19 cellular contexts compared by ENCODE assay signal in the genomic region with DNA sequence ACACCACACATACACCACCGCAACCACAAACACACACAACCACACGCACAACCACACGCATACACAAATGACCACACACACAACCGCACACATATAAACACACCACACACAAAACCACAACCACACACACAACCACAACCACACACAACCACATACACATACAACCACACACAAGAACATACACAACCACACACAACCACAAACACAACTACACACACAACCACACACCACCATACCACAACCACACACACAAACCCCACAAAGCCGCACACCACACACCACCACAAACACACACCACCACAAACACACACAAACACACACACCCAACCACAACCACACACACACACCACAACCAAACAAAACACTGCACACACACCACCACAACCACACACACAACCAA.
A peak's percentile ranks its signal among the peaks of the same experiment; 100 is the strongest.
DNase-seq lines count a peak whose midpoint lies in the region; ATAC-seq, FAIRE-seq and TF ChIP-seq lines count a peak whose summit lies in the region.
"Had no signal": no experiment of that assay in that cellular context is flagged by ENCODE, and none has a peak within 500 bp of the region (broad histone marks: within the 10 kb centered on the region; RNA-seq: fewer than 3 reads in every experiment).

No MANE protein-coding gene starts in this region.

- peaks cover 2% of the 10 kb centered on the region for H3K4me1 Mint-ChIP-seq in activated CD4-positive, alpha-beta memory T cell treated with anti-CD3 and anti-CD28 coated beads, Interleukin-2, amount 10 ng/mL, durations not matched to agents 7 days and 5 days
- no peaks in the 10 kb centered on the region for H3K4me1 Mint-ChIP-seq in activated CD4-positive, alpha-beta memory T cell treated with anti-CD3 and anti-CD28 coated beads for 36 hours (ENCODE audit: low read depth)
- H3K4me1 Mint-ChIP-seq in neural progenitor cell, result peaks cover 22% of the 10 kb centered on the region

- TF ChIP-seq POLR2A in GM12892 (IDR thresholded peaks at IDR 0.05; ENCODE audit: low read depth, low read length), result no peak

- H3K27ac ChIP-seq in neural progenitor cell (no peak overlapping the region), WERI-Rb-1 (no peak overlapping the region)
- H3K27ac ChIP-seq: BLaER1 had no signal

- POLR2A ChIA-PET in activated CD4-positive, alpha-beta memory T cell treated with anti-CD3 and anti-CD28 coated beads, Interleukin-2, amount 10 ng/mL, durations not matched to agents 7 days and 5 days (lab: Charles Lee), result no interaction called here
- POLR2A ChIA-PET in activated CD4-positive, alpha-beta memory T cell treated with anti-CD3 and anti-CD28 coated beads for 36 hours (lab: Charles Lee), result no interaction called here

- no peak overlapping the region for H3K4me2 ChIP-seq in neural progenitor cell
- H3K4me2 ChIP-seq: BLaER1 had no signal

- peaks cover 15% of the 10 kb centered on the region for H3F3A ChIP-seq in neural progenitor cell (ENCODE audit: low read depth)

- peak overlapping the region; percentile 29 for H3K27ac Mint-ChIP-seq in activated CD4-positive, alpha-beta memory T cell treated with anti-CD3 and anti-CD28 coated beads, Interleukin-2, amount 10 ng/mL, durations not matched to agents 7 days and 5 days
- no peak overlapping the region for H3K27ac Mint-ChIP-seq in activated CD4-positive, alpha-beta memory T cell treated with anti-CD3 and anti-CD28 coated beads for 36 hours
- peak overlapping the region; percentile 47 for H3K27ac Mint-ChIP-seq in neural progenitor cell
- H3K27ac Mint-ChIP-seq: CD8-positive, alpha-beta T cell had no signal

- H3K79me2 ChIP-seq in neural progenitor cell (ENCODE audit: low read depth), result no peaks in the 10 kb centered on the region

- H3K9me3 ChIP-seq in neural progenitor cell (ENCODE audit: low read depth) (no peaks in the 10 kb centered on the region), WERI-Rb-1 (ENCODE audit: severe bottlenecking) (no peaks in the 10 kb centered on the region)
- H3K9me3 ChIP-seq: BLaER1 had no signal

- H3K9me3 Mint-ChIP-seq in activated CD4-positive, alpha-beta memory T cell treated with anti-CD3 and anti-CD28 coated beads, Interleukin-2, amount 10 ng/mL, durations not matched to agents 7 days and 5 days, result peaks cover 13% of the 10 kb centered on the region
- H3K9me3 Mint-ChIP-seq in activated CD4-positive, alpha-beta memory T cell treated with anti-CD3 and anti-CD28 coated beads for 36 hours, result peaks cover 11% of the 10 kb centered on the region
- H3K9me3 Mint-ChIP-seq in neural progenitor cell, result peaks cover 11% of the 10 kb centered on the region
- H3K9me3 Mint-ChIP-seq: CD8-positive, alpha-beta T cell had no signal

- no peak for ATAC-seq in left colon
- ATAC-seq: CD8-positive, alpha-beta T cell; Panc1; Right ventricle myocardium inferior had no signal

- H3K4me3 ChIP-seq in neural progenitor cell, result no peak overlapping the region
- no peak overlapping the region for H3K4me3 ChIP-seq in WERI-Rb-1 (ENCODE audit: low read depth, low read length)
- H3K4me3 ChIP-seq: BLaER1 had no signal

- no peak overlapping the region for H3K9ac ChIP-seq in neural progenitor cell
- H3K9ac ChIP-seq: BLaER1 had no signal

- no peaks in the 10 kb centered on the region for H4K20me1 ChIP-seq in neural progenitor cell (ENCODE audit: low read depth)
- H4K20me1 ChIP-seq: BLaER1 had no signal

- H3K27me3 ChIP-seq in neural progenitor cell, result peaks cover 94% of the 10 kb centered on the region
- H3K27me3 ChIP-seq in WERI-Rb-1 (ENCODE audit: insufficient read depth, low read depth, severe bottlenecking), result no peaks in the 10 kb centered on the region
- H3K27me3 ChIP-seq: BLaER1 had no signal

- CTCF ChIA-PET in activated CD4-positive, alpha-beta memory T cell treated with anti-CD3 and anti-CD28 coated beads, Interleukin-2, amount 10 ng/mL, durations not matched to agents 7 days and 5 days (lab: Charles Lee), result no interaction called here
- CTCF ChIA-PET in activated CD4-positive, alpha-beta memory T cell treated with anti-CD3 and anti-CD28 coated beads for 36 hours (lab: Charles Lee), result no interaction called here

- TF ChIP-seq CTCF in neural progenitor cell (IDR thresholded peaks at IDR 0.05) (no peak), WERI-Rb-1 (IDR thresholded peaks at IDR 0.05; ENCODE audit: low read depth, low read length) (no peak)

- DNase-seq in activated CD4-positive, alpha-beta memory T cell treated with anti-CD3 and anti-CD28 coated beads, Interleukin-2, amount 10 ng/mL, durations not matched to agents 7 days and 5 days, result no peak
- DNase-seq in activated CD4-positive, alpha-beta memory T cell treated with anti-CD3 and anti-CD28 coated beads for 36 hours, result no peak
- no peak for DNase-seq in GM12892 (ENCODE audit: insufficient read length)
- peak; percentile 0 for DNase-seq in amniotic epithelial cell (ENCODE audit: low read depth)
- no peak for DNase-seq in neural progenitor cell (ENCODE audit: low spot score)
- no peak for DNase-seq in left colon
- DNase-seq in WERI-Rb-1, result no peak
- no peak for DNase-seq in NCI-H2196 treated with DMSO at 0.1 percent for 48 hours (lab: John Stamatoyannopoulos, UW; ENCODE audit: unreplicated experiment)
- DNase-seq: CD8-positive, alpha-beta T cell; DMS79; Kasumi-1; MM.1S; NCI-H1092 treated with DMSO at 0.1 percent for 48 hours; NCI-H2227 treated with DMSO at 0.1 percent for 48 hours; NCI-H524 had no signal

- no peaks in the 10 kb centered on the region for H3K4me1 ChIP-seq in neural progenitor cell
- H3K4me1 ChIP-seq: BLaER1 had no signal

- H3K27me3 Mint-ChIP-seq in activated CD4-positive, alpha-beta memory T cell treated with anti-CD3 and anti-CD28 coated beads, Interleukin-2, amount 10 ng/mL, durations not matched to agents 7 days and 5 days, result no peaks in the 10 kb centered on the region
- H3K27me3 Mint-ChIP-seq in activated CD4-positive, alpha-beta memory T cell treated with anti-CD3 and anti-CD28 coated beads for 36 hours, result peaks cover 5% of the 10 kb centered on the region
- H3K27me3 Mint-ChIP-seq in neural progenitor cell (ENCODE audit: insufficient read depth, low read depth), result peaks cover 24% of the 10 kb centered on the region

- intact Hi-C loops in activated CD4-positive, alpha-beta memory T cell treated with anti-CD3 and anti-CD28 coated beads for 36 hours (cut with micrococcal nuclease), result no loop called here
- intact Hi-C loops in left colon (cut with DNase I, micrococcal nuclease), result no loop called here

- H3K36me3 ChIP-seq in neural progenitor cell, result no peaks in the 10 kb centered on the region
- H3K36me3 ChIP-seq in WERI-Rb-1, result no peaks in the 10 kb centered on the region
- H3K36me3 ChIP-seq: BLaER1 had no signal

- no peak overlapping the region for H2AFZ ChIP-seq in neural progenitor cell (replicated peaks)

- no peak overlapping the region for H3K4me3 Mint-ChIP-seq in activated CD4-positive, alpha-beta memory T cell treated with anti-CD3 and anti-CD28 coated beads, Interleukin-2, amount 10 ng/mL, durations not matched to agents 7 days and 5 days
- no peak overlapping the region for H3K4me3 Mint-ChIP-seq in activated CD4-positive, alpha-beta memory T cell treated with anti-CD3 and anti-CD28 coated beads for 36 hours
- peak overlapping the region; percentile 71 for H3K4me3 Mint-ChIP-seq in neural progenitor cell
- H3K4me3 Mint-ChIP-seq: CD8-positive, alpha-beta T cell had no signal

- peaks cover 10% of the 10 kb centered on the region for H3K36me3 Mint-ChIP-seq in activated CD4-positive, alpha-beta memory T cell treated with anti-CD3 and anti-CD28 coated beads, Interleukin-2, amount 10 ng/mL, durations not matched to agents 7 days and 5 days (ENCODE audit: low read depth)
- no peaks in the 10 kb centered on the region for H3K36me3 Mint-ChIP-seq in activated CD4-positive, alpha-beta memory T cell treated with anti-CD3 and anti-CD28 coated beads for 36 hours
- H3K36me3 Mint-ChIP-seq in neural progenitor cell, result peaks cover 6% of the 10 kb centered on the region
- H3K36me3 Mint-ChIP-seq: CD8-positive, alpha-beta T cell had no signal

- FAIRE-seq in GM12892 (lab: Jason Lieb, UNC), result peak; percentile 9
- FAIRE-seq: A204.1 had no signal
